20 cellular contexts compared by ENCODE assay signal in genomic region chr2:171787333-171788072, GRCh38.
DNase-seq lines count a peak whose midpoint lies in the region; ATAC-seq and TF ChIP-seq lines count a peak whose summit lies in the region.
"Had no signal": no experiment of that assay in that cellular context is flagged by ENCODE, and none has a peak within 500 bp of the region (broad histone marks: within the 10 kb centered on the region; RNA-seq: fewer than 3 reads in every experiment).

No MANE protein-coding gene starts in this region.

- H4K91ac ChIP-seq in neuronal stem cell (ENCODE audit: low read depth, low read length, poor library complexity) = no peak overlapping the region

- H3K18ac ChIP-seq in neuronal stem cell (ENCODE audit: low read length) = no peak overlapping the region

- H3K9me3 Mint-ChIP-seq in WTC11 = peaks cover 8% of the 10 kb centered on the region
- no peaks in the 10 kb centered on the region for H3K9me3 Mint-ChIP-seq in MCF 10A (ENCODE audit: unreplicated experiment)

- H3K27me3 ChIP-seq in H7 (ENCODE audit: control insufficient read depth, insufficient read depth, low read length) (no peaks in the 10 kb centered on the region), neuronal stem cell (ENCODE audit: control insufficient read depth in 3 of 3, insufficient read depth in 3 of 3, low read depth in 1 of 3, low read length in 3 of 3) (no peaks in the 10 kb centered on the region)
- H3K27me3 ChIP-seq: BLaER1 had no signal

- H4K8ac ChIP-seq in neuronal stem cell (ENCODE audit: low read depth, low read length) = no peak overlapping the region

- H3K4me3 Mint-ChIP-seq in WTC11 (no peak overlapping the region), MCF 10A (ENCODE audit: unreplicated experiment) (no peak overlapping the region)

- no peak overlapping the region for H2BK12ac ChIP-seq in neuronal stem cell (ENCODE audit: low read length)

- H3K9me3 ChIP-seq in neuronal stem cell (replicated peaks in 1 of 2; ENCODE audit: control insufficient read depth in 2 of 2, insufficient read depth in 1 of 2, low read depth in 1 of 2, low read length in 2 of 2) = no peaks in the 10 kb centered on the region

- no peaks in the 10 kb centered on the region for H3K79me1 ChIP-seq in neuronal stem cell (ENCODE audit: low read depth, low read length)

- H3K4me1 ChIP-seq in neuronal stem cell (ENCODE audit: control insufficient read depth in 2 of 2, insufficient read depth in 1 of 2, low read depth in 1 of 2, low read length in 2 of 2) = peaks cover 0 to 3% of the 10 kb centered on the region in 2 donors

- H3K36me3 Mint-ChIP-seq in WTC11 (peaks cover 37% of the 10 kb centered on the region), MCF 10A (ENCODE audit: insufficient read depth, unreplicated experiment) (peaks cover 68% of the 10 kb centered on the region)

- no CpG with 5 or more reads among the region's 11 CpGs for WGBS in neuronal stem cell (ENCODE audit: extremely low coverage in 2 of 2, insufficient read length in 2 of 2, insufficient replicate concordance in 1 of 2), 2 donors

- H3K23ac ChIP-seq in neuronal stem cell (ENCODE audit: low read depth, low read length, poor library complexity) = no peak overlapping the region

- no peaks in the 10 kb centered on the region for H3K27me3 Mint-ChIP-seq in WTC11 (ENCODE audit: low read depth)
- no peaks in the 10 kb centered on the region for H3K27me3 Mint-ChIP-seq in MCF 10A (ENCODE audit: insufficient read depth, unreplicated experiment)

- H3K4ac ChIP-seq in neuronal stem cell (ENCODE audit: low read length) = no peak overlapping the region

- no peak overlapping the region for H3K9ac ChIP-seq in neuronal stem cell (ENCODE audit: low read depth, low read length, poor library complexity)
- H3K9ac ChIP-seq: BLaER1 had no signal

- DNase-seq in DMS53 (lab: John Stamatoyannopoulos, UW) (peak; percentile 18), DMS53 treated with DMSO at 0.1 percent for 48 hours (lab: John Stamatoyannopoulos, UW; ENCODE audit: unreplicated experiment) (no peak), WTC11 (ENCODE audit: low spot score) (peak; percentile 29), left lobe of liver (ENCODE audit: low spot score) (no peak), H7 (no peak), neuronal stem cell (ENCODE audit: low spot score) (no peak), MCF 10A (ENCODE audit: unreplicated experiment) (no peak), NCI-H1417 (lab: John Stamatoyannopoulos, UW) (no peak)
- DNase-seq: 8988T, DMS 273 treated with DMSO at 0.1 percent for 48 hours, EL, HCEC 1CT, KG1, NCI-H1092 treated with DMSO at 0.1 percent for 48 hours, NCI-H187, NCI-H446, NCI-H82, T-helper 1 cell had no signal

- POLR2A ChIA-PET in WTC11 (lab: Charles Lee) (interaction anchor here (0.6 kb wide), 1 partner anchor 1385 kb away, joined by 4 read pairs; no protein-coding TSS in a partner anchor), MCF 10A (lab: Yijun Ruan, JAX) (interaction anchor here (0.5 to 0.9 kb wide), 2 partner anchors 11 to 897 kb away, joined by 3 read pairs; no protein-coding TSS in a partner anchor)

- H2AK5ac ChIP-seq in neuronal stem cell (ENCODE audit: low read depth, low read length) = no peak overlapping the region

- no peak overlapping the region for H3K27ac Mint-ChIP-seq in WTC11
- no peak overlapping the region for H3K27ac Mint-ChIP-seq in MCF 10A (ENCODE audit: low read depth, unreplicated experiment)

- TF ChIP-seq CTCF in WTC11 (IDR thresholded peaks at IDR 0.05) = no peak
- TF ChIP-seq CTCF in MCF 10A (IDR thresholded peaks at IDR 0.05; ENCODE audit: unreplicated experiment) = no peak

- no TSS peak for BruUV-seq in MCF 10A (replicated peaks; lab: Mats Ljungman, UMichigan)

- ATAC-seq in WTC11 (peak; percentile 22), left lobe of liver (peak; percentile 33)

- intact Hi-C loops in MCF 10A (cut with micrococcal nuclease) = no loop called here

- no peak overlapping the region for H2AFZ ChIP-seq in neuronal stem cell (ENCODE audit: low read length)

- H3K27ac ChIP-seq in neuronal stem cell (replicated peaks; ENCODE audit: low read length) = no peak overlapping the region
- H3K27ac ChIP-seq: BLaER1, RWPE1 had no signal

- no peak overlapping the region for H3K14ac ChIP-seq in neuronal stem cell (ENCODE audit: low read length)

- peaks cover 2% of the 10 kb centered on the region for H3K36me3 ChIP-seq in H7 (replicated peaks; ENCODE audit: control insufficient read depth, insufficient read depth, low read length)
- H3K36me3 ChIP-seq in neuronal stem cell (replicated peaks in 1 of 2; ENCODE audit: control insufficient read depth in 2 of 2, insufficient read depth in 2 of 2, low read length in 2 of 2) = peaks cover 0 to 67% of the 10 kb centered on the region in 2 donors

- CTCF ChIA-PET in WTC11 (lab: Charles Lee) = interaction anchor here (1.1 to 2.2 kb wide), 4 partner anchors 317 to 340 kb away, joined by 3 to 10 read pairs (median 4); no protein-coding TSS in a partner anchor
- CTCF ChIA-PET in MCF 10A (lab: Yijun Ruan, JAX) = interaction anchor here (0.7 to 1.6 kb wide), 4 partner anchors 9 to 358 kb away, joined by 3 to 7 read pairs (median 3); no protein-coding TSS in a partner anchor

- no peak overlapping the region for H3K4me2 ChIP-seq in neuronal stem cell (ENCODE audit: insufficient read depth, low read length, poor library complexity, severe bottlenecking)
- H3K4me2 ChIP-seq: BLaER1 had no signal

- H3K4me1 Mint-ChIP-seq in WTC11 (peaks cover 39% of the 10 kb centered on the region), MCF 10A (ENCODE audit: insufficient read depth, unreplicated experiment) (no peaks in the 10 kb centered on the region)

- H3K4me3 ChIP-seq in H7 (ENCODE audit: insufficient read depth, low read depth, low read length) (no peak overlapping the region), neuronal stem cell (ENCODE audit: low read length in 2 of 2) (no peak overlapping the region)
- H3K4me3 ChIP-seq: BLaER1 had no signal

- H2BK15ac ChIP-seq in neuronal stem cell (ENCODE audit: low read length) = no peak overlapping the region

- no peak overlapping the region for H2BK5ac ChIP-seq in neuronal stem cell (ENCODE audit: low read length)

- H2BK120ac ChIP-seq in neuronal stem cell (ENCODE audit: low read depth, low read length) = no peak overlapping the region

TF ChIP-seq in WTC11, 78 proteins besides CTCF, POLR2A, EP300 and RAD21 (continues in another document):
- TF ChIP-seq HMGA2 (CRISPR knock-in tag; IDR thresholded peaks at IDR 0.05) (no peak), GTF2I (CRISPR knock-in tag; conservative IDR thresholded peaks at IDR 0.05) (no peak), ATF6 (CRISPR knock-in tag; IDR thresholded peaks at IDR 0.05) (no peak), FOXP4 (CRISPR knock-in tag; IDR thresholded peaks at IDR 0.05) (no peak), GRHL2 (CRISPR knock-in tag; IDR thresholded peaks at IDR 0.05; ENCODE audit: insufficient replicate concordance, severe bottlenecking) (no peak), ZNF423 (CRISPR knock-in tag; IDR thresholded peaks at IDR 0.05) (no peak), MXD4 (CRISPR knock-in tag; IDR thresholded peaks at IDR 0.05; ENCODE audit: borderline replicate concordance) (no peak), E2F5 (CRISPR knock-in tag; IDR thresholded peaks at IDR 0.05) (no peak), SMAD4 (CRISPR knock-in tag; IDR thresholded peaks at IDR 0.05) (no peak), ATF1 (CRISPR knock-in tag; IDR thresholded peaks at IDR 0.05) (no peak), SOX15 (CRISPR knock-in tag; IDR thresholded peaks at IDR 0.05) (no peak), FOXK1 (CRISPR knock-in tag; IDR thresholded peaks at IDR 0.05) (no peak)

Comparison
In these comparisons a context has a peak if more than half of its experiments do, and no peak if none do; other contexts are left out.
1. DNase-seq: peak in DMS53 (single experiment) and WTC11 (single experiment); none in DMS53 treated with DMSO at 0.1 percent for 48 hours (single experiment), left lobe of liver (single experiment), H7 (single experiment), neuronal stem cell (single experiment), MCF 10A (single experiment) and NCI-H1417 (0 of 3).